28 cellular contexts compared by ENCODE assay signal in genomic region chr1:15382601-15383518, GRCh38. TPM values are rescaled to one million over a fixed set of nuclear protein-coding genes. Genes with fewer than 3 reads are reported as not detected.
A peak's percentile ranks its signal among the peaks of the same experiment; 100 is the strongest.
DNase-seq lines count a peak whose midpoint lies in the region; ATAC-seq and TF ChIP-seq lines count a peak whose summit lies in the region.
"Had no signal": no experiment of that assay in that cellular context is flagged by ENCODE, and none has a peak within 500 bp of the region (broad histone marks: within the 10 kb centered on the region; RNA-seq: fewer than 3 reads in every experiment).

No MANE protein-coding gene starts in this region.

- H3K79me1 ChIP-seq in neuronal stem cell (ENCODE audit: low read depth, low read length): no peaks in the 10 kb centered on the region

- peak overlapping the region; percentile 8 for H2BK12ac ChIP-seq in neuronal stem cell (ENCODE audit: low read length)

- TF ChIP-seq POLR2A in vagina (IDR thresholded peaks at IDR 0.05) (no peak), prostate gland (IDR thresholded peaks at IDR 0.05) (no peak)

- no peak overlapping the region for H3K27ac ChIP-seq in neuronal stem cell (replicated peaks; ENCODE audit: low read length)
- no peak overlapping the region for H3K27ac ChIP-seq in vagina
- H3K27ac ChIP-seq in prostate gland: no peak overlapping the region

- peaks cover 7% of the 10 kb centered on the region for H3K4me1 Mint-ChIP-seq in activated naive CD4-positive, alpha-beta T cell treated with anti-CD3 and anti-CD28 coated beads, Interleukin-2, amount 50 U/mL, for 24 hours

- H2BK5ac ChIP-seq in neuronal stem cell (ENCODE audit: low read length): no peak overlapping the region

- H3K18ac ChIP-seq in neuronal stem cell (ENCODE audit: low read length): no peak overlapping the region

- intact Hi-C loops in vagina (cut with DNase I): no loop called here
- intact Hi-C loops in prostate gland (cut with DNase I): no loop called here

- no peak overlapping the region for H2AFZ ChIP-seq in neuronal stem cell (ENCODE audit: low read length)

- no peak overlapping the region for H3K9ac ChIP-seq in neuronal stem cell (ENCODE audit: low read depth, low read length, poor library complexity)

- no peak for DNase-seq in activated naive CD4-positive, alpha-beta T cell treated with Interleukin-2 at 50 U/mL for 16 hours
- peak; percentile 68 for DNase-seq in M059J (ENCODE audit: low read depth)
- peak; percentile 77 for DNase-seq in cerebellar cortex (ENCODE audit: low spot score)
- DNase-seq in neuronal stem cell (ENCODE audit: low spot score): no peak
- no peak for DNase-seq in vagina (ENCODE audit: extremely low spot score in 2 of 2)
- no peak for DNase-seq in prostate gland (ENCODE audit: low spot score)
- DNase-seq: 8988T; ACHN; CD8-positive, alpha-beta memory T cell; DMS 273 treated with DMSO at 0.1 percent for 48 hours; DMS79; GOT3; Kasumi-1; MG63; NCI-H1105 treated with DMSO at 0.1 percent for 48 hours; NCI-H146; NCI-H1930; NCI-H2107; NCI-H774; RPMI8226; SHP77 had no signal

- ATAC-seq in HG02642 (IDR thresholded peaks at IDR 0.05; ENCODE audit: poor library complexity, unreplicated experiment): no peak
- ATAC-seq: HCT116 had no signal

- no peak overlapping the region for H3K4me3 Mint-ChIP-seq in activated naive CD4-positive, alpha-beta T cell treated with anti-CD3 and anti-CD28 coated beads, Interleukin-2, amount 50 U/mL, for 24 hours
- H3K4me3 Mint-ChIP-seq: CD14-positive monocyte; CD8-positive, alpha-beta memory T cell had no signal

- no peak overlapping the region for H4K8ac ChIP-seq in neuronal stem cell (ENCODE audit: low read depth, low read length)

- peak overlapping the region; percentile 59 for H3K27ac Mint-ChIP-seq in activated naive CD4-positive, alpha-beta T cell treated with anti-CD3 and anti-CD28 coated beads, Interleukin-2, amount 50 U/mL, for 24 hours

- H3K9me3 ChIP-seq in neuronal stem cell (replicated peaks in 1 of 2; ENCODE audit: control insufficient read depth in 2 of 2, insufficient read depth in 1 of 2, low read depth in 1 of 2, low read length in 2 of 2) (peaks cover 0 to 1% of the 10 kb centered on the region in 2 donors), vagina (no peaks in the 10 kb centered on the region), prostate gland (no peaks in the 10 kb centered on the region)
- H3K9me3 ChIP-seq: BE2C, MG63 had no signal

- no peak overlapping the region for H3K23ac ChIP-seq in neuronal stem cell (ENCODE audit: low read depth, low read length, poor library complexity)

- no peak overlapping the region for H4K91ac ChIP-seq in neuronal stem cell (ENCODE audit: low read depth, low read length, poor library complexity)

- H2AK5ac ChIP-seq in neuronal stem cell (ENCODE audit: low read depth, low read length): no peak overlapping the region

- no peaks in the 10 kb centered on the region for H3K36me3 Mint-ChIP-seq in activated naive CD4-positive, alpha-beta T cell treated with anti-CD3 and anti-CD28 coated beads, Interleukin-2, amount 50 U/mL, for 24 hours
- H3K36me3 Mint-ChIP-seq: CD14-positive monocyte; CD8-positive, alpha-beta memory T cell had no signal

- no peaks in the 10 kb centered on the region for H3K27me3 Mint-ChIP-seq in activated naive CD4-positive, alpha-beta T cell treated with anti-CD3 and anti-CD28 coated beads, Interleukin-2, amount 50 U/mL, for 24 hours

- no peak overlapping the region for H3K4me2 ChIP-seq in neuronal stem cell (ENCODE audit: insufficient read depth, low read length, poor library complexity, severe bottlenecking)

- H2BK120ac ChIP-seq in neuronal stem cell (ENCODE audit: low read depth, low read length): no peak overlapping the region

- TF ChIP-seq CTCF in vagina (IDR thresholded peaks at IDR 0.05): no peak
- TF ChIP-seq CTCF in prostate gland (IDR thresholded peaks at IDR 0.05): no peak

- no peak overlapping the region for H3K4ac ChIP-seq in neuronal stem cell (ENCODE audit: low read length)

- H3K27me3 ChIP-seq in neuronal stem cell (ENCODE audit: control insufficient read depth in 3 of 3, insufficient read depth in 3 of 3, low read depth in 1 of 3, low read length in 3 of 3) (peaks cover 0 to 14% (median 4%) of the 10 kb centered on the region in 3 experiments), vagina (no peaks in the 10 kb centered on the region), prostate gland (replicated peaks; ENCODE audit: insufficient read depth) (no peaks in the 10 kb centered on the region)
- H3K27me3 ChIP-seq: BE2C, MG63 had no signal

- no peak overlapping the region for H2BK15ac ChIP-seq in neuronal stem cell (ENCODE audit: low read length)

- H3K9me3 Mint-ChIP-seq in activated naive CD4-positive, alpha-beta T cell treated with anti-CD3 and anti-CD28 coated beads, Interleukin-2, amount 50 U/mL, for 24 hours: no peaks in the 10 kb centered on the region
- H3K9me3 Mint-ChIP-seq: CD8-positive, alpha-beta memory T cell had no signal

- no CpG with 5 or more reads among the region's 26 CpGs for WGBS in neuronal stem cell (ENCODE audit: extremely low coverage in 2 of 2, insufficient read length in 2 of 2, insufficient replicate concordance in 1 of 2), 2 donors
- 93% methylated on average over 26 of the region's 26 CpGs for WGBS in prostate gland

- H3K4me3 ChIP-seq in neuronal stem cell (ENCODE audit: low read length in 2 of 2) (no peak overlapping the region), vagina (no peak overlapping the region), prostate gland (no peak overlapping the region)
- H3K4me3 ChIP-seq: MG63 had no signal

- H3K14ac ChIP-seq in neuronal stem cell (ENCODE audit: low read length): no peak overlapping the region

- H3K36me3 ChIP-seq in neuronal stem cell (replicated peaks in 1 of 2; ENCODE audit: control insufficient read depth in 2 of 2, insufficient read depth in 2 of 2, low read length in 2 of 2) (no peaks in the 10 kb centered on the region), vagina (no peaks in the 10 kb centered on the region), prostate gland (no peaks in the 10 kb centered on the region)
- H3K36me3 ChIP-seq: BE2C, MG63 had no signal

- peaks cover 22 to 35% of the 10 kb centered on the region in 2 donors for H3K4me1 ChIP-seq in neuronal stem cell (ENCODE audit: control insufficient read depth in 2 of 2, insufficient read depth in 1 of 2, low read depth in 1 of 2, low read length in 2 of 2)
- H3K4me1 ChIP-seq in vagina: peaks cover 10% of the 10 kb centered on the region
- H3K4me1 ChIP-seq in prostate gland (replicated peaks): no peaks in the 10 kb centered on the region
- H3K4me1 ChIP-seq: BE2C had no signal

RNA-seq across cellular contexts. Expression of gene EFHD2, which starts 26.8 kb away (rescaled TPM):
- total RNA-seq in M059J (2014; rRNA removed; shearing (Covaris generic)): 70.7 and 107 TPM in 2 replicates
- 12.5 TPM for polyA plus RNA-seq in neuronal stem cell (2013, experiment 1 of 2)
- 12.8 TPM for polyA plus RNA-seq in neuronal stem cell (2013, experiment 2 of 2)
- total RNA-seq in vagina (57.2 TPM), prostate gland (100 to 1,000 TPM in 1 of 2 donors, 10 to 100 TPM in 1; 69.9 to 281 TPM)

RNA-seq across cellular contexts. Expression of gene CTRC, which starts 55.4 kb away (rescaled TPM):
- total RNA-seq in M059J (2014; rRNA removed; shearing (Covaris generic)): 0.15 TPM in 1 of 2 replicates, not detected in the other
- 0.21 TPM for polyA plus RNA-seq in neuronal stem cell (2013, experiment 1 of 2)
- polyA plus RNA-seq in neuronal stem cell (2013, experiment 2 of 2): not detected
- total RNA-seq in vagina (not detected), prostate gland (not detected)
- total RNA-seq: CD8-positive, alpha-beta memory T cell; HepG2; HT1080 had no signal
- polyA plus RNA-seq: CD14-positive monocyte; CD8-positive, alpha-beta memory T cell; HepG2 had no signal

Comparison
In these comparisons a context has a peak if more than half of its experiments do, and no peak if none do; other contexts are left out.
1. DNase-seq: peak in M059J (single experiment) and cerebellar cortex (single experiment); none in activated naive CD4-positive, alpha-beta T cell treated with Interleukin-2 at 50 U/mL for 16 hours (single experiment), neuronal stem cell (single experiment), vagina (0 of 2) and prostate gland (single experiment).